In genomic region chr6:27280064-27280539, GRCh38 we compare ENCODE assay signal across 1 cellular context.
TF ChIP-seq lines count a peak whose summit lies in the region.

No MANE protein-coding gene starts in this region.

TF ChIP-seq in K562, 482 proteins besides CTCF, POLR2A, EP300 and RAD21 (continued from another document and continues in another):
- peak; percentile 63 for TF ChIP-seq E2F8 (IDR thresholded peaks at IDR 0.05; ENCODE audit: low read depth, partially characterized antibody)
- 0 out of 2 replicates have a peak, but pooled peaks have one; percentile 44 for TF ChIP-seq ESRRB (CRISPR knock-in tag; IDR thresholded peaks at IDR 0.05; ENCODE audit: borderline replicate concordance)
- peak; percentile 53; the same call in 1 of the 2 replicates for TF ChIP-seq ELF1 (tag; IDR thresholded peaks at IDR 0.05)
- TF ChIP-seq CGGBP1 (CRISPR knock-in tag; IDR thresholded peaks at IDR 0.05): peak; percentile 84; the same call in 1 of the 2 replicates
- peak; percentile 61 to 74 for TF ChIP-seq AFF1 (IDR thresholded peaks at IDR 0.05; ENCODE audit: low read depth in 1 of 2, partially characterized antibody in 2 of 2)
- TF ChIP-seq ETV6 (IDR thresholded peaks at IDR 0.05; ENCODE audit: borderline replicate concordance in 1 of 2, low read depth in 2 of 2, low read length in 1 of 2): no peak
- TF ChIP-seq ETV6 (CRISPR knock-in tag; IDR thresholded peaks at IDR 0.05; ENCODE audit: borderline replicate concordance): peak; percentile 42; the same call in 1 of the 2 replicates
- TF ChIP-seq ATF3 (IDR thresholded peaks at IDR 0.05): 0 out of 2 replicates have a peak, but pooled peaks have one; percentile 9
- no peak; the same call in 1 of the 2 replicates for TF ChIP-seq ATF3 (CRISPR knock-in tag; conservative IDR thresholded peaks at IDR 0.05)
- TF ChIP-seq KDM4B (IDR thresholded peaks at IDR 0.05; ENCODE audit: borderline replicate concordance in 2 of 2, low read depth in 1 of 2): no peak
- peak; percentile 84 for TF ChIP-seq LCOR (CRISPR knock-in tag; IDR thresholded peaks at IDR 0.05)
- no peak for TF ChIP-seq YBX1 (IDR thresholded peaks at IDR 0.05)
- peak; percentile 98 for TF ChIP-seq BRD9 (IDR thresholded peaks at IDR 0.05; ENCODE audit: low read depth, partially characterized antibody)
- no peak for TF ChIP-seq PRPF4 (IDR thresholded peaks at IDR 0.05; ENCODE audit: insufficient read depth, low read depth, low read length, poor library complexity, severe bottlenecking)
- no peak for TF ChIP-seq AFF4 (CRISPR knock-in tag; IDR thresholded peaks at IDR 0.05)
- TF ChIP-seq LEF1 (IDR thresholded peaks at IDR 0.05): peak; percentile 63; the same call in 1 of the 2 replicates
- peak; percentile 48 to 67; a peak in 1 of 4 replicates for TF ChIP-seq MLLT1 (IDR thresholded peaks at IDR 0.05)
- peak in 1 of 2 experiments; percentile 25; a peak in 1 of 4 replicates for TF ChIP-seq SRF (CRISPR knock-in tag; IDR thresholded peaks at IDR 0.05)
- peak; percentile 98 for TF ChIP-seq ADNP (tag; IDR thresholded peaks at IDR 0.05)
- peak; percentile 54 for TF ChIP-seq NBN (IDR thresholded peaks at IDR 0.05; ENCODE audit: low read depth)
- 0 out of 2 replicates have a peak, but pooled peaks have one; percentile 8 for TF ChIP-seq GATAD2A (IDR thresholded peaks at IDR 0.05)
- 0 out of 2 replicates have a peak, but pooled peaks have one; percentile 11 for TF ChIP-seq TCF7 (IDR thresholded peaks at IDR 0.05; ENCODE audit: borderline replicate concordance)
- TF ChIP-seq BHLHE40 (IDR thresholded peaks at IDR 0.05; ENCODE audit: low read length): peak; percentile 90
- peak; percentile 70 for TF ChIP-seq CREB1 (IDR thresholded peaks at IDR 0.05)
- no peak for TF ChIP-seq CREB1 (CRISPR knock-in tag; IDR thresholded peaks at IDR 0.05)
- TF ChIP-seq CBX1 (IDR thresholded peaks at IDR 0.05; ENCODE audit: low read depth): 0 out of 2 replicates have a peak, but pooled peaks have one; percentile 16
- TF ChIP-seq VEZF1 (CRISPR knock-in tag; IDR thresholded peaks at IDR 0.05): peak; percentile 36
- TF ChIP-seq MAFG (tag; conservative IDR thresholded peaks at IDR 0.05): no peak
- no peak for TF ChIP-seq HNRNPL (IDR thresholded peaks at IDR 0.05; ENCODE audit: low read depth, low read length)
- no peak for TF ChIP-seq HOMEZ (CRISPR knock-in tag; IDR thresholded peaks at IDR 0.05)
- TF ChIP-seq SOX6 (IDR thresholded peaks at IDR 0.05): 0 out of 2 replicates have a peak, but pooled peaks have one; percentile 34
- 0 out of 2 replicates have a peak, but pooled peaks have one; percentile 16 for TF ChIP-seq RAD51 (IDR thresholded peaks at IDR 0.05; ENCODE audit: borderline replicate concordance, low read depth)
- 0 out of 2 replicates have a peak, but pooled peaks have one; percentile 30 for TF ChIP-seq ZBTB43 (CRISPR knock-in tag; IDR thresholded peaks at IDR 0.05)
- TF ChIP-seq RHOXF2B (CRISPR knock-in tag; conservative IDR thresholded peaks at IDR 0.05): 0 out of 2 replicates have a peak, but pooled peaks have one; percentile 48
- peak; percentile 55; the same call in 1 of the 2 replicates for TF ChIP-seq MXI1 (IDR thresholded peaks at IDR 0.05; ENCODE audit: low read depth, low read length)
- TF ChIP-seq EGR1 (conservative IDR thresholded peaks at IDR 0.05): peak; percentile 81
- TF ChIP-seq ZNF41 (CRISPR knock-in tag; conservative IDR thresholded peaks at IDR 0.05): no peak
- TF ChIP-seq SREBF2 (CRISPR knock-in tag; IDR thresholded peaks at IDR 0.05): no peak
- TF ChIP-seq ZKSCAN1 (IDR thresholded peaks at IDR 0.05; ENCODE audit: low read depth, low read length): 0 out of 2 replicates have a peak, but pooled peaks have one; percentile 56
- peak; percentile 60 for TF ChIP-seq CHD2 (IDR thresholded peaks at IDR 0.05; ENCODE audit: low read depth, low read length)
- TF ChIP-seq ZNF589 (CRISPR knock-in tag; IDR thresholded peaks at IDR 0.05; ENCODE audit: low read depth): 0 out of 2 replicates have a peak, but pooled peaks have one; percentile 20
- no peak for TF ChIP-seq THRB (CRISPR knock-in tag; conservative IDR thresholded peaks at IDR 0.05)
- TF ChIP-seq NCOA2 (IDR thresholded peaks at IDR 0.05; ENCODE audit: partially characterized antibody in 2 of 2): peak in 1 of 2 experiments; percentile 96
